ENCODE assay signal across 12 cellular contexts in genomic region chr20:44684047-44684965, GRCh38. TPM values are rescaled to one million over a fixed set of nuclear protein-coding genes. Genes with fewer than 3 reads are reported as not detected.
DNase-seq lines count a peak whose midpoint lies in the region; ATAC-seq and TF ChIP-seq lines count a peak whose summit lies in the region.
"Had no signal": no experiment of that assay in that cellular context is flagged by ENCODE, and none has a peak within 500 bp of the region (broad histone marks: within the 10 kb centered on the region; RNA-seq: fewer than 3 reads in every experiment).

No MANE protein-coding gene starts in this region.

- CTCF ChIA-PET in CD4-positive, alpha-beta memory T cell (lab: Charles Lee; ENCODE audit: partially characterized antibody), result interaction anchor here (0.6 to 6.2 kb wide), 46 partner anchors 10 to 1087 kb away, joined by 3 to 83 read pairs (median 4); partner anchors contain the start of genes ADA and TTPAL

- no peaks in the 10 kb centered on the region for H3K36me3 Mint-ChIP-seq in CD4-positive, alpha-beta memory T cell
- no peaks in the 10 kb centered on the region for H3K36me3 Mint-ChIP-seq in glutamatergic neuron (ENCODE audit: unreplicated experiment)
- H3K36me3 Mint-ChIP-seq: stimulated activated memory B cell treated with anti-CD40 and anti-IgM and Interleukin-4, amounts not matched to agents 10 μg/mL and 1 μg/mL and 100 μg/mL, for 72 hours had no signal

- ATAC-seq in HG03342 (IDR thresholded peaks at IDR 0.05; ENCODE audit: unreplicated experiment), result no peak
- no peak for ATAC-seq in HG03354 (IDR thresholded peaks at IDR 0.05; ENCODE audit: poor library complexity, severe bottlenecking, unreplicated experiment)

- TF ChIP-seq EP300 in ovary (IDR thresholded peaks at IDR 0.05), result no peak

- POLR2A ChIA-PET in CD4-positive, alpha-beta memory T cell (lab: Charles Lee; ENCODE audit: partially characterized antibody), result interaction anchor here (0.9 to 4.6 kb wide), 14 partner anchors 12 to 472 kb away, joined by 3 to 25 read pairs (median 4); partner anchors contain the start of genes ADA and SERINC3

- no peak overlapping the region for H3K27ac ChIP-seq in CD4-positive, alpha-beta memory T cell (ENCODE audit: low read depth, low read length)
- H3K27ac ChIP-seq in OCI-LY3 (ENCODE audit: low read length) (no peak overlapping the region), ovary (peak overlapping the region in 1 of 2 donors; percentile 73)
- H3K27ac ChIP-seq: cardiac muscle cell had no signal

- peaks cover 8% of the 10 kb centered on the region for H3K4me1 ChIP-seq in CD4-positive, alpha-beta memory T cell (ENCODE audit: insufficient read depth, low read length)
- H3K4me1 ChIP-seq in OCI-LY3 (ENCODE audit: low read length) (peaks cover 8% of the 10 kb centered on the region), ovary (ENCODE audit: insufficient read depth) (peaks cover 2% of the 10 kb centered on the region)

- H3K4me3 ChIP-seq in CD4-positive, alpha-beta memory T cell (ENCODE audit: low read length in 2 of 2), result no peak overlapping the region
- H3K4me3 ChIP-seq in OCI-LY3 (ENCODE audit: low read length), result peak overlapping the region; percentile 41
- H3K4me3 ChIP-seq in ovary, result no peak overlapping the region
- H3K4me3 ChIP-seq: cardiac muscle cell had no signal

- intact Hi-C loops in CD4-positive, alpha-beta memory T cell (cut with micrococcal nuclease), result loop anchor here (2.0 kb wide), 1 partner anchor 42 kb away; no protein-coding TSS in a partner anchor
- intact Hi-C loops in ovary (cut with DNase I), result loop anchor here (2.0 to 10.0 kb wide), 4 partner anchors 48 to 293 kb away; no protein-coding TSS in a partner anchor

- H3K27me3 Mint-ChIP-seq in CD4-positive, alpha-beta memory T cell, result peaks cover 4 to 8% of the 10 kb centered on the region in 2 donors
- H3K27me3 Mint-ChIP-seq in glutamatergic neuron (ENCODE audit: unreplicated experiment), result no peaks in the 10 kb centered on the region

- H4K20me1 ChIP-seq in OCI-LY3 (ENCODE audit: insufficient read depth, low read length), result no peaks in the 10 kb centered on the region

- no peaks in the 10 kb centered on the region for H3K9me3 ChIP-seq in CD4-positive, alpha-beta memory T cell (ENCODE audit: control insufficient read depth in 1 of 2, low read length in 2 of 2)
- H3K9me3 ChIP-seq in OCI-LY3 (ENCODE audit: insufficient read depth, low read length), result 0 out of 2 replicates have a peak, but pooled peaks cover 5% of the 10 kb centered on the region
- H3K9me3 ChIP-seq in ovary, result no peaks in the 10 kb centered on the region

- peaks cover 0 to 15% (median 7%) of the 10 kb centered on the region in 4 donors for H3K4me1 Mint-ChIP-seq in CD4-positive, alpha-beta memory T cell
- H3K4me1 Mint-ChIP-seq in glutamatergic neuron (ENCODE audit: low read depth, unreplicated experiment), result peaks cover 12% of the 10 kb centered on the region

- no peak for DNase-seq in CD4-positive, alpha-beta memory T cell
- DNase-seq in glutamatergic neuron (no peak), ovary (peak; percentile 62 to 82 (median 70)), islet precursor cell (no peak), kidney tubule cell (ENCODE audit: low spot score) (no peak)

- no peak overlapping the region for H3K9ac ChIP-seq in OCI-LY3 (ENCODE audit: low read length)

- peak overlapping the region; percentile 53 for H2AFZ ChIP-seq in OCI-LY3 (ENCODE audit: low read depth, low read length)

- TF ChIP-seq POLR2A in ovary (IDR thresholded peaks at IDR 0.05), result no peak

- TF ChIP-seq CTCF in OCI-LY3 (IDR thresholded peaks at IDR 0.05; ENCODE audit: low read depth, low read length) (no peak), glutamatergic neuron (IDR thresholded peaks at IDR 0.05; ENCODE audit: partially characterized antibody, unreplicated experiment) (no peak), ovary (IDR thresholded peaks at IDR 0.05) (no peak)

- 69 to 75% (median 72%) methylated on average over 6 of the region's 6 CpGs for WGBS in ovary, 3 donors

- H3K79me2 ChIP-seq in OCI-LY3 (ENCODE audit: low read length), result no peaks in the 10 kb centered on the region

- no peak overlapping the region for H3K4me3 Mint-ChIP-seq in CD4-positive, alpha-beta memory T cell
- H3K4me3 Mint-ChIP-seq in glutamatergic neuron (ENCODE audit: unreplicated experiment), result no peak overlapping the region
- H3K4me3 Mint-ChIP-seq: activated T-cell treated with anti-CD3 and anti-CD28 coated beads, Interleukin-2, amount 50 U/mL, for 72 hours; effector memory CD8-positive, alpha-beta T cell; stimulated activated memory B cell treated with anti-CD40 and anti-IgM and Interleukin-4, amounts not matched to agents 10 μg/mL and 1 μg/mL and 100 μg/mL, for 72 hours had no signal

- peak overlapping the region in 5 of 7 donors; percentile 2 to 66 (median 52) for H3K27ac Mint-ChIP-seq in CD4-positive, alpha-beta memory T cell
- H3K27ac Mint-ChIP-seq in glutamatergic neuron (ENCODE audit: unreplicated experiment), result peak overlapping the region; percentile 70
- H3K27ac Mint-ChIP-seq: activated T-cell treated with anti-CD3 and anti-CD28 coated beads, Interleukin-2, amount 50 U/mL, for 72 hours; stimulated activated memory B cell treated with anti-CD40 and anti-IgM and Interleukin-4, amounts not matched to agents 10 μg/mL and 1 μg/mL and 100 μg/mL, for 72 hours had no signal

- no peaks in the 10 kb centered on the region for H3K27me3 ChIP-seq in CD4-positive, alpha-beta memory T cell (ENCODE audit: insufficient read depth, low read length)
- peaks cover 16% of the 10 kb centered on the region for H3K27me3 ChIP-seq in OCI-LY3 (ENCODE audit: low read depth, low read length)
- H3K27me3 ChIP-seq in ovary, result no peaks in the 10 kb centered on the region
- H3K27me3 ChIP-seq: cardiac muscle cell had no signal

- no peaks in the 10 kb centered on the region for H3K36me3 ChIP-seq in CD4-positive, alpha-beta memory T cell (ENCODE audit: insufficient read depth, low read length)
- H3K36me3 ChIP-seq in OCI-LY3 (replicated peaks; ENCODE audit: low read depth, low read length), result no peaks in the 10 kb centered on the region
- no peaks in the 10 kb centered on the region for H3K36me3 ChIP-seq in ovary
- H3K36me3 ChIP-seq: cardiac muscle cell had no signal

- peak overlapping the region; percentile 62 for H3K4me2 ChIP-seq in OCI-LY3 (ENCODE audit: low read length)

- H3K9me3 Mint-ChIP-seq in CD4-positive, alpha-beta memory T cell, result no peaks in the 10 kb centered on the region
- peaks cover 4% of the 10 kb centered on the region for H3K9me3 Mint-ChIP-seq in glutamatergic neuron (ENCODE audit: unreplicated experiment)
- H3K9me3 Mint-ChIP-seq: activated T-cell treated with anti-CD3 and anti-CD28 coated beads, Interleukin-2, amount 50 U/mL, for 72 hours; effector memory CD8-positive, alpha-beta T cell; stimulated activated memory B cell treated with anti-CD40 and anti-IgM and Interleukin-4, amounts not matched to agents 10 μg/mL and 1 μg/mL and 100 μg/mL, for 72 hours had no signal

RNA-seq across cellular contexts. Expression of gene CCN5, which starts 30.9 kb away (rescaled TPM):
- not detected for total RNA-seq in CD4-positive, alpha-beta memory T cell
- polyA plus RNA-seq in CD4-positive, alpha-beta memory T cell, result not detected
- total RNA-seq in glutamatergic neuron (ENCODE audit: unreplicated experiment), result not detected
- 100 to 1,000 TPM in 4 of 7 donors, 10 to 100 TPM in 3; 47.4 to 296 (median 148) TPM for total RNA-seq in ovary
- polyA plus RNA-seq in ovary, result 100 to 1,000 TPM; 183 to 196 TPM
- total RNA-seq: activated T-cell treated with anti-CD3 and anti-CD28 coated beads, Interleukin-2, amount 50 U/mL, for 72 hours; cardiac muscle cell had no signal

RNA-seq across cellular contexts. Expression of gene ADA, which starts 32.8 kb away (rescaled TPM):
- 10 to 100 TPM; 28.4 to 31.0 TPM for total RNA-seq in CD4-positive, alpha-beta memory T cell
- polyA plus RNA-seq in CD4-positive, alpha-beta memory T cell, result 10 to 100 TPM; 48.6 to 64.3 TPM
- 3.1 TPM for total RNA-seq in glutamatergic neuron (ENCODE audit: unreplicated experiment)
- total RNA-seq in ovary, result 1 to 10 TPM; 1.1 to 5.7 (median 3.2) TPM
- polyA plus RNA-seq in ovary, result 1 to 10 TPM; 2.8 to 7.4 TPM

Comparison
In these comparisons a context has a peak if more than half of its experiments do, and no peak if none do; other contexts are left out.
1. DNase-seq: peak in ovary (5 of 5); none in CD4-positive, alpha-beta memory T cell (0 of 5), glutamatergic neuron (single experiment), islet precursor cell (single experiment) and kidney tubule cell (single experiment).
2. RNA of gene CCN5, which starts 30.9 kb away (total RNA-seq): 47.4 to 296 TPM in ovary; not detected in glutamatergic neuron (single experiment) and not detected in CD4-positive, alpha-beta memory T cell; every median in the first group is over 10 times any median in the second.